In genomic region chr3:46038916-46039315, GRCh38 we compare ENCODE assay signal across 35 cellular contexts. TPM values are rescaled to one million over a fixed set of nuclear protein-coding genes. Genes with fewer than 3 reads are reported as not detected.
"Had no signal": no experiment of that assay in that cellular context is flagged by ENCODE, and none has a peak within 500 bp of the region (broad histone marks: within the 10 kb centered on the region; RNA-seq: fewer than 3 reads in every experiment).

No MANE protein-coding gene starts in this region.

- H3K9me3 Mint-ChIP-seq: natural killer cell treated with Interleukin-12 subunit alpha and Interleukin-12 subunit beta and Interleukin-15 and Interleukin-18, amount 100 ng/mL, for 72 hours; type B pancreatic cell had no signal

- H3K4me3 Mint-ChIP-seq: naive thymus-derived CD8-positive, alpha-beta T cell; natural killer cell treated with Interleukin-12 subunit alpha and Interleukin-12 subunit beta and Interleukin-15 and Interleukin-18, amount 100 ng/mL, for 72 hours; nephron progenitor cell; neural crest cell; stimulated activated memory B cell treated with anti-CD40 and anti-IgM and Interleukin-4, amounts not matched to agents 10 μg/mL and 1 μg/mL and 100 μg/mL, for 72 hours; stimulated activated naive CD8-positive, alpha-beta T cell treated with anti-CD3 and anti-CD28 coated beads, Interleukin-15, amount 100 ng/mL, for 72 hours; type B pancreatic cell had no signal

- H3K9me3 ChIP-seq: ovary, psoas muscle, right lobe of liver, sigmoid colon, spleen, suprapubic skin, testis, tibial artery, transverse colon, upper lobe of right lung, uterus had no signal

- H3K27ac ChIP-seq: ovary, parathyroid adenoma, psoas muscle, right lobe of liver, sigmoid colon, skin epidermis, spleen, suprapubic skin, testis, tibial artery, transverse colon, upper lobe of right lung, uterus had no signal

- DNase-seq: naive thymus-derived CD8-positive, alpha-beta T cell; nephron progenitor cell; occipital lobe; ovary; posterior cingulate gyrus; psoas muscle; right cardiac atrium; right lobe of liver; sigmoid colon; spleen; stimulated activated CD4-positive, alpha-beta T cell treated with anti-CD3 and anti-CD28 coated beads, Interleukin-12 subunit alpha, Interleukin-12 subunit beta, amount 100 ng/mL, for 4 hours; stimulated activated CD4-positive, alpha-beta T cell treated with anti-CD3 and anti-CD28 coated beads, Interleukin-1b, Interleukin-23, amount 100 ng/mL, for 48 hours; stimulated activated CD4-positive, alpha-beta T cell treated with anti-CD3 and anti-CD28 coated beads, Interleukin-4, amount 100 ng/mL, for 1 hour; stimulated activated CD4-positive, alpha-beta T cell treated with anti-CD3 and anti-CD28 coated beads, Interleukin-4, amount 100 ng/mL, for 4 hours; stimulated activated CD8-positive, alpha-beta memory T cell treated with anti-CD3 and anti-CD28 coated beads, Interleukin-4, amount 100 ng/mL, for 48 hours; stimulated activated naive CD4-positive, alpha-beta T cell; stimulated activated naive CD8-positive, alpha-beta T cell treated with anti-CD3 and anti-CD28 coated beads, Interleukin-15, amount 100 ng/mL, for 72 hours; stimulated activated naive CD8-positive, alpha-beta T cell treated with anti-CD3 and anti-CD28 coated beads, Interleukin-15, Interleukin-2, amounts not matched to agents 100 U/mL and 50 U/mL, for 24 hours; substantia nigra; testis; tibial artery; transverse colon; upper lobe of right lung; uterus had no signal

- H3K27me3 Mint-ChIP-seq: naive thymus-derived CD8-positive, alpha-beta T cell; progenitor cell of endocrine pancreas; stimulated activated naive CD8-positive, alpha-beta T cell treated with anti-CD3 and anti-CD28 coated beads, Interleukin-15, amount 100 ng/mL, for 72 hours; type B pancreatic cell had no signal

- H3K27me3 ChIP-seq: ovary, right lobe of liver, sigmoid colon, spleen, suprapubic skin, testis, tibial artery, transverse colon, upper lobe of right lung, uterus had no signal

- H2AFZ ChIP-seq: parathyroid adenoma had no signal

- H3K79me2 ChIP-seq: parathyroid adenoma had no signal

- H3K36me3 ChIP-seq: ovary, right lobe of liver, sigmoid colon, spleen, suprapubic skin, tibial artery, transverse colon, upper lobe of right lung, uterus had no signal

- H3K36me3 Mint-ChIP-seq: natural killer cell treated with Interleukin-12 subunit alpha and Interleukin-12 subunit beta and Interleukin-15 and Interleukin-18, amount 100 ng/mL, for 72 hours; type B pancreatic cell had no signal

- H3K4me2 ChIP-seq: smooth muscle cell had no signal

- H3K4me3 ChIP-seq: ovary, psoas muscle, right lobe of liver, sigmoid colon, skin epidermis, smooth muscle cell, spleen, suprapubic skin, testis, tibial artery, transverse colon, upper lobe of right lung, uterus had no signal

- H3K4me1 Mint-ChIP-seq: nephron progenitor cell; neural crest cell; stimulated activated memory B cell treated with anti-CD40 and anti-IgM and Interleukin-4, amounts not matched to agents 10 μg/mL and 1 μg/mL and 100 μg/mL, for 72 hours; stimulated activated naive CD8-positive, alpha-beta T cell treated with anti-CD3 and anti-CD28 coated beads, Interleukin-15, amount 100 ng/mL, for 72 hours had no signal

- H3K9ac ChIP-seq: parathyroid adenoma had no signal

- H3K27ac Mint-ChIP-seq: naive thymus-derived CD8-positive, alpha-beta T cell; natural killer cell treated with Interleukin-12 subunit alpha and Interleukin-12 subunit beta and Interleukin-15 and Interleukin-18, amount 100 ng/mL, for 72 hours; nephron progenitor cell; progenitor cell of endocrine pancreas; stimulated activated memory B cell treated with anti-CD40 and anti-IgM and Interleukin-4, amounts not matched to agents 10 μg/mL and 1 μg/mL and 100 μg/mL, for 72 hours; stimulated activated naive CD8-positive, alpha-beta T cell treated with anti-CD3 and anti-CD28 coated beads, Interleukin-15, amount 100 ng/mL, for 72 hours; type B pancreatic cell had no signal

- H3K4me1 ChIP-seq: parathyroid adenoma, psoas muscle, right lobe of liver, sigmoid colon, spleen, suprapubic skin, testis, tibial artery, transverse colon, upper lobe of right lung, uterus had no signal

RNA-seq across cellular contexts. Expression of gene XCR1, which starts 11.6 kb away (rescaled TPM):
- total RNA-seq: naive thymus-derived CD8-positive, alpha-beta T cell; natural killer cell treated with Interleukin-12 subunit alpha and Interleukin-12 subunit beta and Interleukin-15 and Interleukin-18, amount 100 ng/mL, for 72 hours; neural crest cell; occipital lobe; osteoblast; progenitor cell of endocrine pancreas; renal cortical epithelial cell had no signal
- polyA plus RNA-seq: naive thymus-derived CD8-positive, alpha-beta T cell; right cardiac atrium; smooth muscle cell had no signal
